In the genomic region with DNA sequence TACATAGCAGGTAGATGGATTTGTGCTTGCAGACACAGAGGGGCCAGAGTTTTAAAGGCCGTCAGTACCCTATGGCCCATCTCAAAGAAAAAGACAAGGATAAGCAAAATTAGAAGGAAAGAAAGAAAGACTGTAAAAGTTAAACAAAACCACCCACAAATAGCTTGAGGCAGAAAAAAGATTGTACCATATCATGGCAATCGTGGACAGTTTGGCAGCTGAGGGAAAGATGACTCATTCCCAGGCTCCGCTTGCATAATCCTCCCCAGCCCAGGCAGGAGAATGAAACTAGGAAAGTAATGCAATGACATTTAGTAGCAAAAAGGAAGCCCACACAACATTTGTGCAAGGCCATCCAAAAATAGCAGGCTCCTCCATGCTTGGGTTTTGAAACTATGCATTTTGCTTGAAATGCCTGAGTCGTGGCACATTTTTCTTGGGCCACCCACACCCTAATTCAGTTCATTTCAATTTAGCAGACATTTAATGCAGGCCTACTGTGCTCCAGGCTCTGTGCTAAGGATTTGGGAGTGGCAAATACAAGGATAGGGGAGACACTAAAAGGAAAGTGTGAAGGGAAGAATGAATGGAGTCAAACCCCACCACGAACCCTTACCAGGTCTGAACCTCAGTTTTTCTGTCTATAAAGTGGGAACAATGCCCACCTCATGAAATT, we compare ENCODE assay signal across 8 cellular contexts. TPM values are rescaled to one million over a fixed set of nuclear protein-coding genes. Genes with fewer than 3 reads are reported as not detected.
DNase-seq lines count a peak whose midpoint lies in the region; ATAC-seq and TF ChIP-seq lines count a peak whose summit lies in the region.

No MANE protein-coding gene starts in this region.

- H3K4me1 ChIP-seq in CD8-positive, alpha-beta T cell (ENCODE audit: insufficient read depth, low read length) = no peaks in the 10 kb centered on the region

- no peaks in the 10 kb centered on the region for H3K4me1 Mint-ChIP-seq in CD8-positive, alpha-beta T cell (ENCODE audit: low read depth)

- H3K27ac Mint-ChIP-seq in CD8-positive, alpha-beta T cell = no peak overlapping the region

- DNase-seq in AML-193 (lab: John Stamatoyannopoulos, UW) (peak; percentile 97), HS-5 (ENCODE audit: low read depth) (peak; percentile 82), UCSD-AML1 (lab: John Stamatoyannopoulos, UW; ENCODE audit: unreplicated experiment) (peak; percentile 61), fibroblast of peridontal ligament (ENCODE audit: extremely low read depth) (peak; percentile 99), omental fat pad (ENCODE audit: low spot score) (peak; percentile 60)
- no peak for DNase-seq in CD8-positive, alpha-beta T cell

- POLR2A ChIA-PET in CD8-positive, alpha-beta T cell (lab: Charles Lee) = no interaction called here

- H3K9me3 Mint-ChIP-seq in CD8-positive, alpha-beta T cell = no peaks in the 10 kb centered on the region

- no peak for TF ChIP-seq CTCF in omental fat pad (IDR thresholded peaks at IDR 0.05)
- TF ChIP-seq CTCF in CD8-positive, alpha-beta T cell (IDR thresholded peaks at IDR 0.05) = no peak

- H3K4me3 Mint-ChIP-seq in CD8-positive, alpha-beta T cell = no peak overlapping the region

- no peaks in the 10 kb centered on the region for H3K27me3 ChIP-seq in CD8-positive, alpha-beta T cell (ENCODE audit: insufficient read depth, low read length)

- no peak overlapping the region for H3K27ac ChIP-seq in CD8-positive, alpha-beta T cell (ENCODE audit: low read depth, low read length)

- CTCF ChIA-PET in CD8-positive, alpha-beta T cell (lab: Charles Lee) = no interaction called here

- no peaks in the 10 kb centered on the region for H3K9me3 ChIP-seq in CD8-positive, alpha-beta T cell (ENCODE audit: low read length)

- H3K4me3 ChIP-seq in CD8-positive, alpha-beta T cell (ENCODE audit: low read depth, low read length) = no peak overlapping the region

- H3K36me3 ChIP-seq in CD8-positive, alpha-beta T cell (ENCODE audit: insufficient read depth, low read length) = no peaks in the 10 kb centered on the region

- peak; percentile 86 for ATAC-seq in omental fat pad (ENCODE audit: low FRiP score)
- no peak for ATAC-seq in CD8-positive, alpha-beta T cell
- ATAC-seq in GM21529 (IDR thresholded peaks at IDR 0.05; ENCODE audit: unreplicated experiment) = no peak
- no peak for ATAC-seq in GM21390 (IDR thresholded peaks at IDR 0.05; ENCODE audit: unreplicated experiment)

- no peaks in the 10 kb centered on the region for H3K27me3 Mint-ChIP-seq in CD8-positive, alpha-beta T cell (ENCODE audit: low read depth)

- intact Hi-C loops in CD8-positive, alpha-beta T cell (cut with DNase I, micrococcal nuclease) = no loop called here

- no peaks in the 10 kb centered on the region for H3K36me3 Mint-ChIP-seq in CD8-positive, alpha-beta T cell

RNA-seq across cellular contexts. Expression of gene SMAD3, which starts 40.9 kb away (rescaled TPM):
- total RNA-seq in omental fat pad = 10 to 100 TPM; 30.9 to 58.1 (median 49.9) TPM
- total RNA-seq in CD8-positive, alpha-beta T cell = 10 to 100 TPM; 25.4 to 29.0 TPM

Comparison
In these comparisons a context has a peak if more than half of its experiments do, and no peak if none do; other contexts are left out.
1. DNase-seq: peak in AML-193 (2 of 2), HS-5 (single experiment), UCSD-AML1 (single experiment), fibroblast of peridontal ligament (single experiment) and omental fat pad (single experiment); none in CD8-positive, alpha-beta T cell (0 of 7).